Comparison of ENCODE assay signal across 8 cellular contexts in the genomic region with DNA sequence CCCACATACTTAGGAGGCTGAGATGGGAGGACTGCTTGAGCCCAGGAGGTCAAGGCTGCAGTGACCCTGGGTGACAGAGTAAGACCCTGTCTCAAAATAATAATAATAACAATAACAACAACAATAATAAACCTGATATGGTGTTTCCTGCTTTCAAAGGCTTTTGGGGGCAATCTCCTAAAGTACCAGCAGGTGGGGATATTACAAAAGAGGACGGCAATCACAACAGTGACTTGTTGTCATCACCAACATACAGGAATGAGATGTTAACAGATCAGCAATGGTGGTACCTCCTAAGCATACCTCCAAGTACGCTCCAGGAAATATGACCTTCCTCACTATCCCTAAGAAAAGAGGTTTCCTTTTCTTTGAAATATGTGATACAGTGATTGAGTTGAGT.
A peak's percentile ranks its signal among the peaks of the same experiment; 100 is the strongest.
DNase-seq lines count a peak whose midpoint lies in the region; ATAC-seq, FAIRE-seq and TF ChIP-seq lines count a peak whose summit lies in the region.

No MANE protein-coding gene starts in this region.

- H3K4me2 ChIP-seq in GM23248 (ENCODE audit: unreplicated experiment), result no peak overlapping the region
- no peak overlapping the region for H3K4me2 ChIP-seq in HepG2 (ENCODE audit: low read depth, low read length)

- H3K27ac Mint-ChIP-seq in activated CD4-positive, alpha-beta T cell treated with anti-CD3 and anti-CD28 coated beads for 36 hours, result no peak overlapping the region
- H3K27ac Mint-ChIP-seq in CD4-positive, alpha-beta T cell, result no peak overlapping the region

- H3K27ac ChIP-seq in GM23248 (no peak overlapping the region), HepG2 (ENCODE audit: extremely low read length, insufficient read depth, low read length) (no peak overlapping the region)
- H3K27ac ChIP-seq in CD4-positive, alpha-beta T cell (ENCODE audit: low read depth, low read length), result no peak overlapping the region

- peak; percentile 28 for FAIRE-seq in HepG2 (lab: Jason Lieb, UNC)

- no peaks in the 10 kb centered on the region for H3K27me3 Mint-ChIP-seq in activated CD4-positive, alpha-beta T cell treated with anti-CD3 and anti-CD28 coated beads for 36 hours
- H3K27me3 Mint-ChIP-seq in CD4-positive, alpha-beta T cell, result no peaks in the 10 kb centered on the region

- no TSS peak for BruUV-seq in HepG2 (replicated peaks; lab: Mats Ljungman, UMichigan)

- H3K36me3 ChIP-seq in GM23248 (ENCODE audit: low read depth) (no peaks in the 10 kb centered on the region), HepG2 (replicated peaks in 1 of 2; ENCODE audit: control insufficient read depth in 1 of 2, insufficient read depth in 2 of 2, low read length in 2 of 2) (no peaks in the 10 kb centered on the region)

- peak; percentile 52 for TF ChIP-seq CTCF in LNCAP (IDR thresholded peaks at IDR 0.05)
- TF ChIP-seq CTCF in astrocyte of the cerebellum (IDR thresholded peaks at IDR 0.05; ENCODE audit: low read depth, low read length, missing control alignments), result peak; percentile 71
- TF ChIP-seq CTCF in HepG2 (CRISPR knock-in tag; IDR thresholded peaks at IDR 0.05), result peak; percentile 61
- TF ChIP-seq CTCF in CD4-positive, alpha-beta T cell (IDR thresholded peaks at IDR 0.05), result no peak

- DNase-seq in NCI-H510A treated with DMSO at 0.1 percent for 48 hours (lab: John Stamatoyannopoulos, UW), result peak; percentile 8
- no peak for DNase-seq in NCI-H510A (lab: John Stamatoyannopoulos, UW)
- DNase-seq in GM23248, result peak; percentile 54
- no peak for DNase-seq in astrocyte of the cerebellum (ENCODE audit: low read depth)
- peak; percentile 21 for DNase-seq in HepG2 (ENCODE audit: low spot score)
- DNase-seq in activated CD4-positive, alpha-beta T cell treated with anti-CD3 and anti-CD28 coated beads for 36 hours, result no peak
- DNase-seq in CD4-positive, alpha-beta T cell, result no peak

- POLR2A ChIA-PET in HepG2 (lab: Yijun Ruan, JAX), result no interaction called here
- POLR2A ChIA-PET in activated CD4-positive, alpha-beta T cell treated with anti-CD3 and anti-CD28 coated beads for 36 hours (lab: Charles Lee), result no interaction called here
- POLR2A ChIA-PET in CD4-positive, alpha-beta T cell (lab: Charles Lee), result no interaction called here

- no peaks in the 10 kb centered on the region for H3K9me2 ChIP-seq in GM23248 (ENCODE audit: insufficient read depth)

- H3K4me3 ChIP-seq in GM23248 (no peak overlapping the region), astrocyte of the cerebellum (ENCODE audit: low read depth, low read length) (no peak overlapping the region), HepG2 (replicated peaks in 1 of 3; ENCODE audit: insufficient read depth in 1 of 3, low read depth in 2 of 3, low read length in 3 of 3) (no peak overlapping the region)

- no peak for TF ChIP-seq RAD21 in HepG2 (CRISPR knock-in tag; IDR thresholded peaks at IDR 0.05)

- WGBS in GM23248 (ENCODE audit: low coverage in 1 of 2, low lambda C conversion rate in 2 of 2, missing lambda C conversion rate in 2 of 2), 2 experiments, result 5 to 7% methylated on average over 2 of the region's 2 CpGs
- 0% methylated on average over 2 of the region's 2 CpGs for WGBS in HepG2 (ENCODE audit: low lambda C conversion rate)

- H3K36me3 Mint-ChIP-seq in activated CD4-positive, alpha-beta T cell treated with anti-CD3 and anti-CD28 coated beads for 36 hours (ENCODE audit: low read depth), result no peaks in the 10 kb centered on the region
- no peaks in the 10 kb centered on the region for H3K36me3 Mint-ChIP-seq in CD4-positive, alpha-beta T cell (ENCODE audit: low read depth)

- H3K27me3 ChIP-seq in GM23248 (replicated peaks; ENCODE audit: insufficient read depth) (no peaks in the 10 kb centered on the region), HepG2 (ENCODE audit: control insufficient read depth in 1 of 2, insufficient read depth in 2 of 2, low read length in 2 of 2) (no peaks in the 10 kb centered on the region)
- H3K27me3 ChIP-seq in CD4-positive, alpha-beta T cell (ENCODE audit: control insufficient read depth, insufficient read depth, low read length), result no peaks in the 10 kb centered on the region

- no peak for TF ChIP-seq POLR2A in HepG2 (IDR thresholded peaks at IDR 0.05; ENCODE audit: insufficient read depth in 1 of 2, low read depth in 2 of 2, low read length in 2 of 2)

- H3K4me3 Mint-ChIP-seq in activated CD4-positive, alpha-beta T cell treated with anti-CD3 and anti-CD28 coated beads for 36 hours, result no peak overlapping the region
- no peak overlapping the region for H3K4me3 Mint-ChIP-seq in CD4-positive, alpha-beta T cell

- CTCF ChIA-PET in HepG2 (lab: Yijun Ruan, JAX; ENCODE audit: low intra/inter-chr PET ratio, low total read pairs), result interaction anchor here (1.2 kb wide), 1 partner anchor 537 kb away, joined by 4 read pairs; no protein-coding TSS in a partner anchor
- CTCF ChIA-PET in activated CD4-positive, alpha-beta T cell treated with anti-CD3 and anti-CD28 coated beads for 36 hours (lab: Charles Lee), result interaction anchor here (0.6 kb wide), 1 partner anchor 21 kb away, joined by 3 read pairs; no protein-coding TSS in a partner anchor
- CTCF ChIA-PET in CD4-positive, alpha-beta T cell (lab: Charles Lee), result no interaction called here

- ATAC-seq in HepG2, result peak; percentile 72
- ATAC-seq in activated CD4-positive, alpha-beta T cell treated with anti-CD3 and anti-CD28 coated beads for 36 hours, result no peak
- ATAC-seq in CD4-positive, alpha-beta T cell (ENCODE audit: poor library complexity), result no peak

- intact Hi-C loops in HepG2 (cut with micrococcal nuclease; ENCODE audit: unreplicated experiment), result loop anchor here (2.0 kb wide), 1 partner anchor 134 kb away; no protein-coding TSS in a partner anchor
- intact Hi-C loops in activated CD4-positive, alpha-beta T cell treated with anti-CD3 and anti-CD28 coated beads for 36 hours (cut with DNase I, micrococcal nuclease), result loop anchor here in 1 of 2 experiments (5.0 to 10.0 kb wide), 2 partner anchors 133 to 710 kb away; no protein-coding TSS in a partner anchor
- intact Hi-C loops in CD4-positive, alpha-beta T cell (cut with DNase I, micrococcal nuclease), result no loop called here

- in situ Hi-C loops in GM23248 (cut with MboI), result no loop called here
- in situ Hi-C loops in astrocyte of the cerebellum (cut with HindIII; ENCODE audit: low sequenced_read_pairs), result no loop called here
- in situ Hi-C loops in HepG2 (cut with HindIII; ENCODE audit: extremely low pct_ligation_motif_present, low pct_unique_long_range_greater_than_20kb), result no loop called here

- H3K9me3 ChIP-seq in GM23248 (ENCODE audit: low read depth) (no peaks in the 10 kb centered on the region), HepG2 (ENCODE audit: low read length) (no peaks in the 10 kb centered on the region)
- peaks cover 4% of the 10 kb centered on the region for H3K9me3 ChIP-seq in CD4-positive, alpha-beta T cell (ENCODE audit: control insufficient read depth, low read length)

- H3K9ac ChIP-seq in GM23248, result no peak overlapping the region
- H3K9ac ChIP-seq in HepG2 (ENCODE audit: insufficient read depth, low read depth, low read length), result no peak overlapping the region

- peaks cover 1% of the 10 kb centered on the region for H3K9me3 Mint-ChIP-seq in activated CD4-positive, alpha-beta T cell treated with anti-CD3 and anti-CD28 coated beads for 36 hours (ENCODE audit: low read depth)
- H3K9me3 Mint-ChIP-seq in CD4-positive, alpha-beta T cell, result no peaks in the 10 kb centered on the region

- H4K20me1 ChIP-seq in GM23248 (ENCODE audit: insufficient read depth) (no peaks in the 10 kb centered on the region), HepG2 (ENCODE audit: insufficient read depth, low read length) (no peaks in the 10 kb centered on the region)

- no peak overlapping the region for H2AFZ ChIP-seq in GM23248
- no peak overlapping the region for H2AFZ ChIP-seq in HepG2 (ENCODE audit: low read length)

- H3K4me1 ChIP-seq in GM23248 (ENCODE audit: insufficient read depth), result no peaks in the 10 kb centered on the region
- no peaks in the 10 kb centered on the region for H3K4me1 ChIP-seq in HepG2 (ENCODE audit: insufficient read depth, low read length)

- H3F3A ChIP-seq in GM23248 (ENCODE audit: insufficient read depth), result no peaks in the 10 kb centered on the region

- H3K4me1 Mint-ChIP-seq in activated CD4-positive, alpha-beta T cell treated with anti-CD3 and anti-CD28 coated beads for 36 hours, result no peaks in the 10 kb centered on the region
- H3K4me1 Mint-ChIP-seq in CD4-positive, alpha-beta T cell (ENCODE audit: low read depth), result no peaks in the 10 kb centered on the region

- TF ChIP-seq EP300 in HepG2 (IDR thresholded peaks at IDR 0.05; ENCODE audit: low read depth in 2 of 2, low read length in 2 of 2), result no peak
- TF ChIP-seq EP300 in HepG2 (CRISPR knock-in tag; IDR thresholded peaks at IDR 0.05; ENCODE audit: borderline replicate concordance), result no peak

- H3K79me2 ChIP-seq in GM23248 (ENCODE audit: insufficient read depth), result no peaks in the 10 kb centered on the region
- no peaks in the 10 kb centered on the region for H3K79me2 ChIP-seq in HepG2 (ENCODE audit: insufficient read depth, low read length)

TF ChIP-seq in HepG2, 621 proteins besides CTCF, POLR2A, EP300 and RAD21:
- TF ChIP-seq ZFP36L1 (CRISPR knock-in tag; IDR thresholded peaks at IDR 0.05) (no peak), STAG1 (CRISPR knock-in tag; IDR thresholded peaks at IDR 0.05) (peak; percentile 34), GABPB1 (CRISPR knock-in tag; IDR thresholded peaks at IDR 0.05) (no peak), SMAD9 (CRISPR knock-in tag; IDR thresholded peaks at IDR 0.05) (no peak)
TF ChIP-seq in HepG2: peak in this region for 1.

Comparison
In these comparisons a context has a peak if more than half of its experiments do, and no peak if none do; other contexts are left out.
1. DNase-seq: peak in NCI-H510A treated with DMSO at 0.1 percent for 48 hours (single experiment), GM23248 (single experiment) and HepG2 (single experiment); none in NCI-H510A (single experiment), astrocyte of the cerebellum (single experiment), activated CD4-positive, alpha-beta T cell treated with anti-CD3 and anti-CD28 coated beads for 36 hours (single experiment) and CD4-positive, alpha-beta T cell (0 of 10).